26 cellular contexts compared by ENCODE assay signal in the genomic region with DNA sequence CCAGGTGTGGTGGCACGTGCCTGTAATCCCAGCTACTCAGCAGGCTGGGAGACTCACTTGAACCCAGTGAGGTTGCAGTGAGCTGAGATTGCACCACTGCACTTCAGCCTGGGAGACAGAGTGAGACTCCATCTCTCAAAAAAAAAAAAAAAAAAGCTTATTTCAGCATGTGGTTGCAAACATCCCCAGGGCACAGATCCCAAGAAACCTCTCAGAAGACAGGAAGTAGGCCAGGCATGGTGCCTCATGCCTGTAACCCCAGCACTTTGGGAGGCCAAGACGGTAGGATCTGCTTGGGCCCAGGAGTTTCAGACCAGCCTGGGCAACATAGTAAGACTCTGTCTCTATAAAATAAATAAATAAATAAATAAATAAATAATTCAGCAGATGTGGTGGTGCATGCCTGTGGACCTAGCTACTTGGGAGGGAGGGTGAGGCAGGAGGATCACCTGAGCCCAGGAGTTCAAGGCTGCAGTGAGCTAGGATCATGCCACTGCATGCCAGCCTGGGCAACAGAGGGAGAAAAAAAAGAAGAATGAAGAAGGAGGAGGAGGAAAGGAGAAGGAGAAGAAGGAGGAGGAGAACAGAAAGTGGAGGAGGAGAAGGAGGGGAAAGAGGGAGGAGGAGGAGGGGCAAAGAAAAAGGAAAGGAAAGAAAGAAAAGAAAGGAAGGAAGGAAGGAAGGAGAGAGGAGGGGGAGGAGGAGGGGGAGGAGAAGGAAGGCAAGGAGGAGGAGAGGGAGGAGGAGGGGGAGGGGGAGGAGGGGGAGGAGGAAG. TPM values are rescaled to one million over a fixed set of nuclear protein-coding genes. Genes with fewer than 3 reads are reported as not detected.
DNase-seq lines count a peak whose midpoint lies in the region; ATAC-seq, FAIRE-seq and TF ChIP-seq lines count a peak whose summit lies in the region.
"Had no signal": no experiment of that assay in that cellular context is flagged by ENCODE, and none has a peak within 500 bp of the region (broad histone marks: within the 10 kb centered on the region; RNA-seq: fewer than 3 reads in every experiment).

No MANE protein-coding gene starts in this region.

- no peak overlapping the region for H3K27ac Mint-ChIP-seq in astrocyte (ENCODE audit: unreplicated experiment)
- H3K27ac Mint-ChIP-seq: activated naive CD4-positive, alpha-beta T cell treated with anti-CD3 and anti-CD28 coated beads, Interleukin-2, amount 10 ng/mL, durations not matched to agents 7 days and 5 days; activated T-cell treated with anti-CD3 and anti-CD28 coated beads, Interleukin-2, amount 50 U/mL, for 72 hours; CD8-positive, alpha-beta memory T cell had no signal

- no peak overlapping the region for H2AFZ ChIP-seq in astrocyte (ENCODE audit: low read depth, low read length)

- no peaks in the 10 kb centered on the region for H3K27me3 ChIP-seq in astrocyte (ENCODE audit: insufficient read depth, low read length)

- peaks cover 6% of the 10 kb centered on the region for H3K4me1 ChIP-seq in astrocyte (ENCODE audit: insufficient read depth, low read length)
- H3K4me1 ChIP-seq: prostate gland had no signal

- no peak for TF ChIP-seq CTCF in astrocyte (IDR thresholded peaks at IDR 0.05; ENCODE audit: insufficient read depth, low read depth, low read length)

- H3K36me3 ChIP-seq in astrocyte (ENCODE audit: insufficient read depth, low read length), result no peaks in the 10 kb centered on the region
- H3K36me3 ChIP-seq: prostate gland had no signal

- no peak for ATAC-seq in Right ventricle myocardium inferior
- no peak for ATAC-seq in activated T-cell treated with anti-CD3 and anti-CD28 coated beads, Interleukin-2, amount 50 U/mL, for 4 hours
- ATAC-seq: activated T-cell treated with anti-CD3 and anti-CD28 coated beads, Interleukin-2, amount 50 U/mL, for 72 hours; HepG2 had no signal

- H3K9me3 ChIP-seq in astrocyte (ENCODE audit: insufficient read depth, low read depth, low read length), result peaks cover 4% of the 10 kb centered on the region
- H3K9me3 ChIP-seq: prostate gland had no signal

- no peaks in the 10 kb centered on the region for H3K36me3 Mint-ChIP-seq in astrocyte (ENCODE audit: low read depth, unreplicated experiment)
- no peaks in the 10 kb centered on the region for H3K36me3 Mint-ChIP-seq in activated T-cell treated with anti-CD3 and anti-CD28 coated beads, Interleukin-2, amount 50 U/mL, for 4 hours (ENCODE audit: insufficient read depth)
- H3K36me3 Mint-ChIP-seq: activated naive CD4-positive, alpha-beta T cell treated with anti-CD3 and anti-CD28 coated beads, Interleukin-2, amount 10 ng/mL, durations not matched to agents 7 days and 5 days; CD8-positive, alpha-beta memory T cell had no signal

- no peaks in the 10 kb centered on the region for H3K9me3 Mint-ChIP-seq in astrocyte (ENCODE audit: unreplicated experiment)
- H3K9me3 Mint-ChIP-seq in activated T-cell treated with anti-CD3 and anti-CD28 coated beads, Interleukin-2, amount 50 U/mL, for 4 hours, result no peaks in the 10 kb centered on the region
- H3K9me3 Mint-ChIP-seq: activated naive CD4-positive, alpha-beta T cell treated with anti-CD3 and anti-CD28 coated beads, Interleukin-2, amount 10 ng/mL, durations not matched to agents 7 days and 5 days; central memory CD8-positive, alpha-beta T cell had no signal

- H3K9ac ChIP-seq in astrocyte (ENCODE audit: low read length), result no peak overlapping the region

- DNase-seq in EL, result peak; percentile 72
- DNase-seq in M059J (ENCODE audit: low read depth), result peak; percentile 84
- DNase-seq in astrocyte (ENCODE audit: low read depth), result no peak
- DNase-seq in iris pigment epithelial cell (ENCODE audit: low read depth), result peak; percentile 30
- no peak for DNase-seq in Right ventricle myocardium inferior (ENCODE audit: missing footprints)
- no peak for DNase-seq in activated T-cell treated with anti-CD3 and anti-CD28 coated beads, Interleukin-2, amount 50 U/mL, for 4 hours
- DNase-seq in activated CD4-positive, alpha-beta T cell treated with anti-CD3 and anti-CD28 coated beads for 1 hour, result no peak
- DNase-seq: activated CD4-positive, CD25-positive, alpha-beta regulatory T cell treated with anti-CD3 and anti-CD28 coated beads, Interleukin-2, amount 50 U/mL, for 72 hours; activated naive CD4-positive, alpha-beta T cell treated with anti-CD3 and anti-CD28 coated beads, Interleukin-2, amount 10 ng/mL, durations not matched to agents 7 days and 5 days; activated T-cell treated with anti-CD3 and anti-CD28 coated beads, Interleukin-2, amount 50 U/mL, for 72 hours; anterior cingulate cortex; CD8-positive, alpha-beta memory T cell; DMS79; dorsolateral prefrontal cortex; NCI-H187; NCI-H748 treated with DMSO at 0.1 percent for 48 hours; SHP77; stimulated activated CD4-positive, alpha-beta T cell treated with anti-CD3 and anti-CD28 coated beads, Interleukin-1b, Interleukin-23, amount 100 ng/mL, for 48 hours had no signal

- FAIRE-seq in astrocyte (lab: Jason Lieb, UNC), result no peak
- FAIRE-seq: endothelial cell of umbilical vein, GM19239, HepG2 had no signal

- no peak overlapping the region for H3K27ac ChIP-seq in astrocyte (ENCODE audit: low read depth, low read length)
- H3K27ac ChIP-seq: dorsolateral prefrontal cortex, prostate gland had no signal

- no peak overlapping the region for H3K4me3 ChIP-seq in astrocyte (ENCODE audit: insufficient read depth, low read depth, low read length)
- H3K4me3 ChIP-seq: dorsolateral prefrontal cortex, lung, prostate gland had no signal

- intact Hi-C loops in Right ventricle myocardium inferior (cut with DNase I), result no loop called here

- no peak overlapping the region for H3K4me2 ChIP-seq in astrocyte (ENCODE audit: low read length)

- peak overlapping the region; percentile 60 for H3K4me3 Mint-ChIP-seq in astrocyte (ENCODE audit: unreplicated experiment)
- H3K4me3 Mint-ChIP-seq in activated T-cell treated with anti-CD3 and anti-CD28 coated beads, Interleukin-2, amount 50 U/mL, for 4 hours, result no peak overlapping the region
- H3K4me3 Mint-ChIP-seq: activated naive CD4-positive, alpha-beta T cell treated with anti-CD3 and anti-CD28 coated beads, Interleukin-2, amount 10 ng/mL, durations not matched to agents 7 days and 5 days; activated T-cell treated with anti-CD3 and anti-CD28 coated beads, Interleukin-2, amount 50 U/mL, for 72 hours; CD8-positive, alpha-beta memory T cell; central memory CD8-positive, alpha-beta T cell had no signal

- H3K27me3 Mint-ChIP-seq in astrocyte (ENCODE audit: low read depth, unreplicated experiment), result no peaks in the 10 kb centered on the region
- H3K27me3 Mint-ChIP-seq in activated T-cell treated with anti-CD3 and anti-CD28 coated beads, Interleukin-2, amount 50 U/mL, for 4 hours (ENCODE audit: low read depth), result peaks cover 12% of the 10 kb centered on the region

- no peaks in the 10 kb centered on the region for H3K4me1 Mint-ChIP-seq in astrocyte (ENCODE audit: low read depth, unreplicated experiment)
- no peaks in the 10 kb centered on the region for H3K4me1 Mint-ChIP-seq in activated T-cell treated with anti-CD3 and anti-CD28 coated beads, Interleukin-2, amount 50 U/mL, for 4 hours (ENCODE audit: low read depth)
- H3K4me1 Mint-ChIP-seq: activated naive CD4-positive, alpha-beta T cell treated with anti-CD3 and anti-CD28 coated beads, Interleukin-2, amount 10 ng/mL, durations not matched to agents 7 days and 5 days; CD8-positive, alpha-beta memory T cell; central memory CD8-positive, alpha-beta T cell had no signal

- H4K20me1 ChIP-seq in astrocyte (ENCODE audit: insufficient read depth, low read length), result no peaks in the 10 kb centered on the region

- peaks cover 5% of the 10 kb centered on the region for H3K79me2 ChIP-seq in astrocyte (ENCODE audit: insufficient read depth, low read length)

RNA-seq across cellular contexts. Expression of a gene that starts 4.3 kb away (rescaled TPM):
- total RNA-seq in M059J (2014; rRNA removed; shearing (Covaris generic)), result 7.6 and 15.2 TPM in 2 replicates
- total RNA-seq in astrocyte (6.5 and 6.6 TPM in 2 replicates), Right ventricle myocardium inferior (2.5 TPM)
- under 1 TPM in 1 of 3 donors, not detected in 2; 0.05 TPM for total RNA-seq in activated T-cell treated with anti-CD3 and anti-CD28 coated beads, Interleukin-2, amount 50 U/mL, for 4 hours
- total RNA-seq: activated T-cell treated with anti-CD3 and anti-CD28 coated beads, Interleukin-2, amount 50 U/mL, for 72 hours; CD8-positive, alpha-beta memory T cell had no signal

RNA-seq across cellular contexts. Expression of a gene that starts 9.8 kb away (rescaled TPM):
- total RNA-seq in M059J (2014; rRNA removed; shearing (Covaris generic)), result not detected in 2 replicates
- total RNA-seq in astrocyte (0.55 and 1.3 TPM in 2 replicates), Right ventricle myocardium inferior (not detected)
- under 1 TPM in 2 of 3 donors, not detected in 1; 0.05 to 0.08 TPM for total RNA-seq in activated T-cell treated with anti-CD3 and anti-CD28 coated beads, Interleukin-2, amount 50 U/mL, for 4 hours
- total RNA-seq: CD8-positive, alpha-beta memory T cell; endothelial cell of umbilical vein; skeletal muscle tissue had no signal

RNA-seq across cellular contexts. Expression of a gene that starts 19.7 kb away (rescaled TPM):
- 6.8 and 8.3 TPM in 2 replicates for total RNA-seq in M059J (2014; rRNA removed; shearing (Covaris generic))
- total RNA-seq in astrocyte, result 20.9 and 22.9 TPM in 2 replicates
- 28.0 TPM for total RNA-seq in Right ventricle myocardium inferior
- total RNA-seq in activated T-cell treated with anti-CD3 and anti-CD28 coated beads, Interleukin-2, amount 50 U/mL, for 4 hours, result 10 to 100 TPM; 40.4 to 44.0 (median 43.3) TPM

RNA-seq across cellular contexts. Expression of a gene that starts 30.6 kb away (rescaled TPM):
- total RNA-seq in M059J (2014; rRNA removed; shearing (Covaris generic)), result 1.1 and 2.9 TPM in 2 replicates
- total RNA-seq in astrocyte (2.8 and 4.6 TPM in 2 replicates), Right ventricle myocardium inferior (7.2 TPM)
- total RNA-seq in activated T-cell treated with anti-CD3 and anti-CD28 coated beads, Interleukin-2, amount 50 U/mL, for 4 hours, result 1 to 10 TPM in 2 of 3 donors, under 1 TPM in 1; 0.74 to 2.4 (median 1.4) TPM
- total RNA-seq: endothelial cell of umbilical vein, urinary bladder had no signal

RNA-seq across cellular contexts. Expression of a gene that starts 36.2 kb away (rescaled TPM):
- total RNA-seq in M059J (2014; rRNA removed; shearing (Covaris generic)), result 16.0 and 16.1 TPM in 2 replicates
- 14.7 and 15.2 TPM in 2 replicates for total RNA-seq in astrocyte
- total RNA-seq in Right ventricle myocardium inferior, result 10.3 TPM
- 10 to 100 TPM; 16.7 to 20.0 (median 18.8) TPM for total RNA-seq in activated T-cell treated with anti-CD3 and anti-CD28 coated beads, Interleukin-2, amount 50 U/mL, for 4 hours

Comparison
In these comparisons a context has a peak if more than half of its experiments do, and no peak if none do; other contexts are left out.
1. DNase-seq: peak in EL (single experiment), M059J (single experiment) and iris pigment epithelial cell (single experiment); none in astrocyte (single experiment), Right ventricle myocardium inferior (single experiment), activated T-cell treated with anti-CD3 and anti-CD28 coated beads, Interleukin-2, amount 50 U/mL, for 4 hours (single experiment) and activated CD4-positive, alpha-beta T cell treated with anti-CD3 and anti-CD28 coated beads for 1 hour (single experiment).